ENCODE assay signal across 8 cellular contexts in the genomic region with DNA sequence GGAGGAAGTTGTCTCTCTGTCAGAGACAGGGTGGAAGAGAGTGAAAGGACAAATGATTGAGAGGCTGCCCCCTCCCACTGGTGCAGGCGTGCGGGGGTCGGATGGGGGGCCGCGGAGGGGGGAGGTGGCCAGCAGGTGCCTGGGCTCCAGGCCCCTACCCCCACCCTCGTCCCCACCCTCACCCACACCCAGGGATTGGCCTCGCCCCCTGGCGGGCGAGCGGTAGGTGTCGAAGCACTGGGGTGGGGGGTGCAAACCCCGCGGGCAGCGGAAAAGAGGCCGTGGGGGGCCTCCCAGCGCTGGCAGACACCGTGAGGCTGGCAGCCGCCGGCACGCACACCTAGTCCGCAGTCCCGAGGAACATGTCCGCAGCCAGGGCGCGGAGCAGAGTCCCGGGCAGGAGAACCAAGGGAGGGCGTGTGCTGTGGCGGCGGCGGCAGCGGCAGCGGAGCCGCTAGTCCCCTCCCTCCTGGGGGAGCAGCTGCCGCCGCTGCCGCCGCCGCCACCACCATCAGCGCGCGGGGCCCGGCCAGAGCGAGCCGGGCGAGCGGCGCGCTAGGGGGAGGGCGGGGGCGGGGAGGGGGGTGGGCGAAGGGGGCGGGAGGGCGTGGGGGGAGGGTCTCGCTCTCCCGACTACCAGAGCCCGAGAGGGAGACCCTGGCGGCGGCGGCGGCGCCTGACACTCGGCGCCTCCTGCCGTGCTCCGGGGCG. TPM values are rescaled to one million over a fixed set of nuclear protein-coding genes. Genes with fewer than 3 reads are reported as not detected.
DNase-seq lines count a peak whose midpoint lies in the region; ATAC-seq, FAIRE-seq and TF ChIP-seq lines count a peak whose summit lies in the region.

KAT2B (plus strand) TSS at position 682 of the 711 bp plus-strand sequence. CDS start 32 bp downstream, outside the sequence.

- peaks cover 22% of the 10 kb centered on the region for H3K27me3 ChIP-seq in HUES6 (ENCODE audit: control insufficient read depth, insufficient read depth, low read length)
- no peaks in the 10 kb centered on the region for H3K27me3 ChIP-seq in foreskin keratinocyte
- no peaks in the 10 kb centered on the region for H3K27me3 ChIP-seq in neuron (ENCODE audit: insufficient read depth, low read length)

- H3K4me3 ChIP-seq in HUES6 (ENCODE audit: low read depth, low read length), result peak within 1 kb of the TSS; percentile 89
- H3K4me3 ChIP-seq in neuron (ENCODE audit: low read length), result peak within 1 kb of the TSS; percentile 61

- TF ChIP-seq POLR2A in Raji (IDR thresholded peaks at IDR 0.05; ENCODE audit: insufficient read depth, low read depth, low read length), result peak; percentile 72

- H3K9me3 ChIP-seq in HUES6 (ENCODE audit: control insufficient read depth, insufficient read depth, low read depth, low read length), result no peaks in the 10 kb centered on the region
- H3K9me3 ChIP-seq in neuron (ENCODE audit: low read length), result no peaks in the 10 kb centered on the region

- H3K27ac ChIP-seq in HUES6 (ENCODE audit: low read depth, low read length), result no peak within 1 kb of the TSS; the same call in 1 of the 2 replicates
- H3K27ac ChIP-seq in foreskin keratinocyte, result no peak within 1 kb of the TSS
- peak within 1 kb of the TSS; percentile 99 for H3K27ac ChIP-seq in substantia nigra (ENCODE audit: low read depth, low read length, poor library complexity, severe bottlenecking)

- H3K36me3 ChIP-seq in HUES6 (ENCODE audit: control insufficient read depth, insufficient read depth, low read length), result no peaks in the 10 kb centered on the region
- H3K36me3 ChIP-seq in neuron (ENCODE audit: insufficient read depth, low read length), result no peaks in the 10 kb centered on the region

- ATAC-seq in GM21360 (IDR thresholded peaks at IDR 0.05; ENCODE audit: unreplicated experiment) (peak; percentile 57), foreskin keratinocyte (peak; percentile 84)

- H3K4me1 ChIP-seq in HUES6 (ENCODE audit: control insufficient read depth, insufficient read depth, low read length) (0 out of 2 replicates have a peak, but pooled peaks cover 7% of the 10 kb centered on the region), foreskin keratinocyte (peaks cover 11% of the 10 kb centered on the region), neuron (ENCODE audit: insufficient read depth, low read length) (peaks cover 16% of the 10 kb centered on the region)

- FAIRE-seq in D721Med (lab: Jason Lieb, UNC), result no peak

- peak; percentile 39 for TF ChIP-seq CTCF in D721Med (IDR thresholded peaks at IDR 0.05; ENCODE audit: insufficient read depth, missing control alignments)
- TF ChIP-seq CTCF in foreskin keratinocyte (conservative IDR thresholded peaks at IDR 0.05), result peak; percentile 66

- peak within 1 kb of the TSS; percentile 98 for H2AFZ ChIP-seq in neuron (ENCODE audit: low read depth, low read length)

- H3K9ac ChIP-seq in HUES6 (ENCODE audit: low read length), result peak within 1 kb of the TSS; percentile 61

- DNase-seq in D721Med (ENCODE audit: insufficient read length, low spot score) (no peak), activated gamma-delta T cell treated with Interleukin-2 at 50 U/mL for 16 hours (peak; percentile 80), foreskin keratinocyte (peak in 1 of 2 donors; percentile 59), substantia nigra (lab: John Stamatoyannopoulos, UW) (peak; percentile 31 to 88 (median 78))

RNA-seq across cellular contexts. Expression of gene KAT2B, which starts in this region (rescaled TPM):
- total RNA-seq in foreskin keratinocyte, result 4.5 and 6.9 TPM in 2 replicates
- polyA plus RNA-seq in foreskin keratinocyte, result 0.95 and 1.2 TPM in 2 replicates
